ENCODE assay signal across 22 cellular contexts in the genomic region with DNA sequence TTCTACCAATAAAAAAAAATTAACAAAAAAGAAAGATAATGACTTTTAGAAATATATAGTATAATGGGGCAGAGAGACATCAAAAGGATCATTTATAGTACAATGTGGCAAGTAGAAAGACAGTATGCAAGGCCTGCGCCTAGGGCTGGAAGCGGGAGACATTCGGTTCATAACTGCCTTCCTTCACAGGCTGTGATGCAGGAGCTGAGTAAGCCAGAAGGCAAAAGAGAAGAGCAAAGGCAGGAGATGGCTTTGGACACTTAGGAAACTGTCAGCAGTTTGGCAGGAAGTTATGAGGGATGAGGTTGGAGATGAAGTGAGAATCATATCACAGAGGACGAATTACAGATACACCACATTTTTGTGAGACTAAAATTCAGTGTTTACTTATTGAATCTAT.
A peak's percentile ranks its signal among the peaks of the same experiment; 100 is the strongest.
DNase-seq lines count a peak whose midpoint lies in the region; ATAC-seq and TF ChIP-seq lines count a peak whose summit lies in the region.
"Had no signal": no experiment of that assay in that cellular context is flagged by ENCODE, and none has a peak within 500 bp of the region (broad histone marks: within the 10 kb centered on the region; RNA-seq: fewer than 3 reads in every experiment).

No MANE protein-coding gene starts in this region.

- H3K27ac ChIP-seq in ascending aorta: peak overlapping the region; percentile 65 to 66
- H3K27ac ChIP-seq in right cardiac atrium (ENCODE audit: low read length): no peak overlapping the region
- H3K27ac ChIP-seq in uterus: peak overlapping the region; percentile 56 to 74
- H3K27ac ChIP-seq: cardiac muscle cell, GM23248, KMS-11 had no signal

- intact Hi-C loops in Right ventricle myocardium inferior (cut with DNase I): no loop called here
- intact Hi-C loops in cardiac septum (cut with DNase I): no loop called here
- intact Hi-C loops in ascending aorta (cut with DNase I): no loop called here
- intact Hi-C loops in right cardiac atrium (cut with DNase I): no loop called here
- intact Hi-C loops in uterus (cut with DNase I; ENCODE audit: low total_unique reads): no loop called here

- DNase-seq in Right ventricle myocardium inferior (ENCODE audit: missing footprints): no peak
- no peak for DNase-seq in cardiac septum (ENCODE audit: low spot score)
- DNase-seq in ascending aorta (ENCODE audit: low spot score in 2 of 2): no peak
- DNase-seq in right cardiac atrium: peak in 1 of 3 donors; percentile 33
- no peak for DNase-seq in uterus
- no peak for DNase-seq in HPDE6-E6E7 (ENCODE audit: extremely low spot score)
- DNase-seq in NCI-H1930 (lab: John Stamatoyannopoulos, UW): no peak
- no peak for DNase-seq in RKO (ENCODE audit: low spot score)
- DNase-seq: activated CD4-positive, alpha-beta T cell treated with anti-CD3 and anti-CD28 coated beads, Interleukin-2, amount 50 U/mL, for 4 hours; dermis blood vessel endothelial cell; DND-41; GM23248; head of caudate nucleus; NCI-H1436; NCI-H524 treated with DMSO at 0.1 percent for 48 hours; Peyer's patch; stomach had no signal

- H3K9me3 ChIP-seq in ascending aorta (no peaks in the 10 kb centered on the region), right cardiac atrium (ENCODE audit: control insufficient read depth, low read length) (no peaks in the 10 kb centered on the region), uterus (no peaks in the 10 kb centered on the region)
- H3K9me3 ChIP-seq: Peyer's patch, stomach, tibial nerve had no signal

- no peak for TF ChIP-seq POLR2A in uterus (IDR thresholded peaks at IDR 0.05)

- ATAC-seq in Right ventricle myocardium inferior (peak; percentile 51), right cardiac atrium (peak; percentile 31 to 36)
- ATAC-seq: sciatic nerve, WTC11 had no signal

- H3K4me1 ChIP-seq in ascending aorta (peaks cover 11 to 55% of the 10 kb centered on the region in 2 donors), right cardiac atrium (ENCODE audit: control insufficient read depth, insufficient read depth, low read length) (peaks cover 9% of the 10 kb centered on the region), uterus (no peaks in the 10 kb centered on the region)

- H3K4me3 ChIP-seq in ascending aorta: no peak overlapping the region
- H3K4me3 ChIP-seq in right cardiac atrium (ENCODE audit: low read length): no peak overlapping the region
- no peak overlapping the region for H3K4me3 ChIP-seq in uterus
- H3K4me3 ChIP-seq: cardiac muscle cell, GM23248, Peyer's patch, stomach, tibial nerve had no signal

- H3K27me3 ChIP-seq in ascending aorta (no peaks in the 10 kb centered on the region), right cardiac atrium (ENCODE audit: control insufficient read depth, insufficient read depth) (no peaks in the 10 kb centered on the region), uterus (no peaks in the 10 kb centered on the region)
- H3K27me3 ChIP-seq: cardiac muscle cell, Peyer's patch, stomach, tibial nerve had no signal

- 67% methylated on average over 4 of the region's 4 CpGs for WGBS in right cardiac atrium

- H3K36me3 ChIP-seq in ascending aorta (no peaks in the 10 kb centered on the region), uterus (no peaks in the 10 kb centered on the region)
- H3K36me3 ChIP-seq: cardiac muscle cell, Peyer's patch, stomach, tibial nerve had no signal

- TF ChIP-seq CTCF in ascending aorta (IDR thresholded peaks at IDR 0.05) (no peak), uterus (IDR thresholded peaks at IDR 0.05) (no peak)
